In the genomic region with DNA sequence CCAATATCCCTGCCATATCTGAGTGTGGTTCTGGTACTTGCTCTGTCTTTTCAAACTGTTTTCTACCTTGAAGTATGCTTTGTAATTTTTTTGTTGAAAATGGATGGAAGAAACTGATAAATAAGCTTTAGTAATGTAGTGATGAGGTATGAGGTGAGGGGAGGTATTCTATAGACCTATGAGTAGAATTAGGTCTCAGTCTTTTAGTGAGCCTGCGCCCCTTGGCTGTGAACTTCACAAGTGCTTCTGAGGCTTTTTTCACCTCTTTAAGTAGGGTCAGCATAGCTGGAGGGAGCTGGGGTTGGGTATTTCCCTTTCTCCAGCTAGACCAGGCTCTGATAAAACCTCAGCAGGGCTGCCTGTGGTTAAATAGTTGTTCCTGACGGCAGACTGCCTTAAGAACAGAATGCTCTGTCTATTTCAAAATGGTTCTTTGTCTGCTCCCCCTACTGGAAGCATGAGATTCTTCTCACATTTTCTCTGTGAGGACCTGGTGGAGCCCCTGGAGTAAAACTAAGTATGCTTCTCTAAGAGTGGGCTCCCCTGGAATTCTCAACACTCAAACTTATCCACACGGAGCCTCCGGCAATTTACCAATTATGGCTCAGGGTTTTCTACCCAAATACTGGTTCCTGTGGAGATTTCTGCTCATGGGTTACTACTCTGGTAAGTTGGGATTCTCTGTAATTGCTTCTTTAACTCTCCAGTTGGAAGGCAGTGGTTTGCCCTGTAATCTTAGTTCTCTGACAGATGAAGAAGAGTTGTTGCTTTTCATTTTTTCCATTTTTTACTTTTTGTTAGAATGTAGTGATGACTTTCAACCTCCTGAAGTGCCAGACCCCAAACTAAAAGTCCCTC, we compare ENCODE assay signal across 8 cellular contexts. TPM values are rescaled to one million over a fixed set of nuclear protein-coding genes. Genes with fewer than 3 reads are reported as not detected.
DNase-seq lines count a peak whose midpoint lies in the region; ATAC-seq, FAIRE-seq and TF ChIP-seq lines count a peak whose summit lies in the region.

No MANE protein-coding gene starts in this region.

- 41% methylated on average over 4 of the region's 4 CpGs for WGBS in esophagus muscularis mucosa

- DNase-seq in AG08396 (ENCODE audit: low spot score) = peak; percentile 68
- DNase-seq in H4 (ENCODE audit: low spot score) = peak; percentile 67
- peak; percentile 47 for DNase-seq in RCC 7860 (ENCODE audit: low spot score)
- DNase-seq in esophagus muscularis mucosa (ENCODE audit: extremely low spot score) = peak; percentile 81
- DNase-seq in neural crest cell (ENCODE audit: low read depth, low spot score) = peak; percentile 3
- no peak for DNase-seq in activated CD4-positive, alpha-beta T cell treated with anti-CD3 and anti-CD28 coated beads for 1 hour

- TF ChIP-seq CTCF in esophagus muscularis mucosa (IDR thresholded peaks at IDR 0.05) (peak; percentile 43 to 56 (median 47)), neural crest cell (conservative IDR thresholded peaks at IDR 0.05) (peak; percentile 70)

- H3K27ac Mint-ChIP-seq in neural crest cell (ENCODE audit: unreplicated experiment) = no peak overlapping the region

- H3K9me3 ChIP-seq in esophagus muscularis mucosa = peaks cover 0 to 7% (median 0%) of the 10 kb centered on the region in 4 donors

- H3K4me1 ChIP-seq in esophagus muscularis mucosa = no peaks in the 10 kb centered on the region

- no peaks in the 10 kb centered on the region for H3K4me1 Mint-ChIP-seq in neural crest cell

- H3K9me3 Mint-ChIP-seq in neural crest cell = peaks cover 5% of the 10 kb centered on the region

- FAIRE-seq in RCC 7860 (lab: Jason Lieb, UNC) = no peak

- ATAC-seq in HG02884 (IDR thresholded peaks at IDR 0.05; ENCODE audit: unreplicated experiment) (no peak), GM21528 (IDR thresholded peaks at IDR 0.05; ENCODE audit: low FRiP score, unreplicated experiment) (no peak)

- TF ChIP-seq EP300 in esophagus muscularis mucosa (IDR thresholded peaks at IDR 0.05) = no peak

- no peak overlapping the region for H3K4me3 Mint-ChIP-seq in neural crest cell

- intact Hi-C loops in esophagus muscularis mucosa (cut with DNase I) = loop anchor here (5.0 kb wide), 1 partner anchor 135 kb away; no protein-coding TSS in a partner anchor

- no peak overlapping the region for H3K27ac ChIP-seq in esophagus muscularis mucosa (replicated peaks in 1 of 4)

- H3K27me3 ChIP-seq in esophagus muscularis mucosa = peaks cover 0 to 20% (median 0%) of the 10 kb centered on the region in 4 donors

- H3K36me3 Mint-ChIP-seq in neural crest cell (ENCODE audit: low read depth) = no peaks in the 10 kb centered on the region

- TF ChIP-seq POLR2A in esophagus muscularis mucosa (IDR thresholded peaks at IDR 0.05; ENCODE audit: low read depth) = no peak

- no peaks in the 10 kb centered on the region for H3K36me3 ChIP-seq in esophagus muscularis mucosa

- H3K27me3 Mint-ChIP-seq in neural crest cell (ENCODE audit: low read depth) = peaks cover 18% of the 10 kb centered on the region

- no peak overlapping the region for H3K4me3 ChIP-seq in esophagus muscularis mucosa

RNA-seq across cellular contexts. Expression of gene KRT5, which starts 13.1 kb away (rescaled TPM):
- not detected in 2 replicates for total RNA-seq in H4 (2014; rRNA removed; shearing (Covaris generic))
- 1 to 10 TPM in 1 of 4 donors, under 1 TPM in 1, not detected in 2; 0.46 to 1.2 TPM for total RNA-seq in esophagus muscularis mucosa
- not detected in 2 replicates for total RNA-seq in neural crest cell

RNA-seq across cellular contexts. Expression of gene KRT6A, which starts 14.0 kb away (rescaled TPM):
- not detected in 2 replicates for total RNA-seq in H4 (2014; rRNA removed; shearing (Covaris generic))
- total RNA-seq in esophagus muscularis mucosa (1 to 10 TPM in 1 of 4 donors, not detected in 3; 5.4 TPM), neural crest cell (not detected in 2 replicates)

RNA-seq across cellular contexts. Expression of gene KRT6C, which starts 33.5 kb away (rescaled TPM):
- total RNA-seq in H4 (2014; rRNA removed; shearing (Covaris generic)) = not detected in 2 replicates
- total RNA-seq in esophagus muscularis mucosa (not detected), neural crest cell (not detected in 2 replicates)

RNA-seq across cellular contexts. Expression of gene KRT71, which starts 45.9 kb away (rescaled TPM):
- not detected in 2 replicates for total RNA-seq in H4 (2014; rRNA removed; shearing (Covaris generic))
- total RNA-seq in esophagus muscularis mucosa (not detected), neural crest cell (not detected in 2 replicates)

RNA-seq across cellular contexts. Expression of gene KRT6B, which starts 55.1 kb away (rescaled TPM):
- total RNA-seq in H4 (2014; rRNA removed; shearing (Covaris generic)) = not detected in 2 replicates
- total RNA-seq in esophagus muscularis mucosa = not detected
- not detected in 2 replicates for total RNA-seq in neural crest cell
